ENCODE assay signal across 1 cellular context in genomic region chr4:56086561-56086960, GRCh38.
TF ChIP-seq lines count a peak whose summit lies in the region.

No MANE protein-coding gene starts in this region.

TF ChIP-seq in H1, 55 proteins besides CTCF, POLR2A, EP300 and RAD21 (continued from another document):
- no peak for TF ChIP-seq CHD7 (IDR thresholded peaks at IDR 0.05; ENCODE audit: insufficient replicate concordance, low read length)
- no peak for TF ChIP-seq EZH2 (IDR thresholded peaks at IDR 0.05; ENCODE audit: low read depth, low read length, severe bottlenecking)
- TF ChIP-seq KDM1A (IDR thresholded peaks at IDR 0.05; ENCODE audit: borderline replicate concordance, low read length) = no peak
- no peak for TF ChIP-seq FOSL1 (IDR thresholded peaks at IDR 0.05; ENCODE audit: insufficient read depth, low read depth, low read length)
- TF ChIP-seq POU5F1 (IDR thresholded peaks at IDR 0.05; ENCODE audit: low read depth, low read length) = no peak
- TF ChIP-seq TAF7 (optimal IDR thresholded peaks at IDR 0.05; ENCODE audit: borderline replicate concordance, low read depth, low read length) = no peak
- no peak for TF ChIP-seq KDM5A (IDR thresholded peaks at IDR 0.05; ENCODE audit: low read length)
